Comparison of ENCODE assay signal across 1 cellular context in genomic region chr18:3029215-3029972, GRCh38.
TF ChIP-seq lines count a peak whose summit lies in the region.

No MANE protein-coding gene starts in this region.

TF ChIP-seq in K562, 482 proteins besides CTCF, POLR2A, EP300 and RAD21 (continued from another document):
- TF ChIP-seq SFPQ (IDR thresholded peaks at IDR 0.05; ENCODE audit: low read depth, low read length) (no peak), BRD4 (IDR thresholded peaks at IDR 0.05) (no peak), ZNF253 (CRISPR knock-in tag; conservative IDR thresholded peaks at IDR 0.05) (no peak), ZNF143 (CRISPR knock-in tag; IDR thresholded peaks at IDR 0.05) (no peak), SIN3A (IDR thresholded peaks at IDR 0.05; ENCODE audit: borderline replicate concordance in 2 of 2, control insufficient read depth in 1 of 2, low read depth in 2 of 2, low read length in 2 of 2) (no peak), KAT2B (IDR thresholded peaks at IDR 0.05; ENCODE audit: low read depth, low read length) (no peak), KDM2B (CRISPR knock-in tag; IDR thresholded peaks at IDR 0.05) (no peak), NELFE (IDR thresholded peaks at IDR 0.05; ENCODE audit: insufficient read depth, insufficient read length) (no peak), ATF7 (IDR thresholded peaks at IDR 0.05) (no peak), ZNF583 (CRISPR knock-in tag; IDR thresholded peaks at IDR 0.05) (no peak), POLR3G (IDR thresholded peaks at IDR 0.05; ENCODE audit: extremely low read depth, insufficient read length, insufficient replicate concordance) (no peak), ZC3H4 (CRISPR knock-in tag; IDR thresholded peaks at IDR 0.05; ENCODE audit: borderline replicate concordance) (no peak), PHF8 (IDR thresholded peaks at IDR 0.05; ENCODE audit: borderline replicate concordance, low read length) (no peak), PYGO2 (tag; IDR thresholded peaks at IDR 0.05) (0 out of 2 replicates have a peak, but pooled peaks have one; percentile 5), PHB (CRISPR knock-in tag; IDR thresholded peaks at IDR 0.05) (no peak), EGR1 (conservative IDR thresholded peaks at IDR 0.05) (peak; percentile 55), CREB1 (IDR thresholded peaks at IDR 0.05) (no peak), CREB1 (CRISPR knock-in tag; IDR thresholded peaks at IDR 0.05) (no peak), ZNF707 (CRISPR knock-in tag; conservative IDR thresholded peaks at IDR 0.05) (no peak), NR0B1 (IDR thresholded peaks at IDR 0.05; ENCODE audit: partially characterized antibody) (no peak), CTBP1 (IDR thresholded peaks at IDR 0.05; ENCODE audit: borderline replicate concordance) (peak; percentile 44; the same call in 1 of the 2 replicates), CSDE1 (IDR thresholded peaks at IDR 0.05) (no peak), ZNF766 (CRISPR knock-in tag; conservative IDR thresholded peaks at IDR 0.05) (no peak), FOXO4 (CRISPR knock-in tag; IDR thresholded peaks at IDR 0.05) (no peak), PURB (CRISPR knock-in tag; IDR thresholded peaks at IDR 0.05; ENCODE audit: low read depth) (no peak), MTF1 (CRISPR knock-in tag; IDR thresholded peaks at IDR 0.05; ENCODE audit: borderline replicate concordance) (no peak), E2F3 (CRISPR knock-in tag; IDR thresholded peaks at IDR 0.05) (no peak), CHD7 (IDR thresholded peaks at IDR 0.05; ENCODE audit: low read depth, low read length) (no peak), RBM17 (IDR thresholded peaks at IDR 0.05; ENCODE audit: borderline replicate concordance, low read depth, low read length) (no peak), XRCC5 (IDR thresholded peaks at IDR 0.05; ENCODE audit: low read depth, low read length) (no peak), SRSF1 (IDR thresholded peaks at IDR 0.05; ENCODE audit: low read depth, low read length) (no peak), MAZ (CRISPR knock-in tag; conservative IDR thresholded peaks at IDR 0.05 in 1 of 2, IDR thresholded peaks at IDR 0.05 in 1 of 2) (0 out of 4 replicates have a peak, but pooled peaks of 1 of the 2 experiments have one; percentile 28), NKRF (IDR thresholded peaks at IDR 0.05; ENCODE audit: borderline replicate concordance) (no peak)
- TF ChIP-seq, protein P1, sequence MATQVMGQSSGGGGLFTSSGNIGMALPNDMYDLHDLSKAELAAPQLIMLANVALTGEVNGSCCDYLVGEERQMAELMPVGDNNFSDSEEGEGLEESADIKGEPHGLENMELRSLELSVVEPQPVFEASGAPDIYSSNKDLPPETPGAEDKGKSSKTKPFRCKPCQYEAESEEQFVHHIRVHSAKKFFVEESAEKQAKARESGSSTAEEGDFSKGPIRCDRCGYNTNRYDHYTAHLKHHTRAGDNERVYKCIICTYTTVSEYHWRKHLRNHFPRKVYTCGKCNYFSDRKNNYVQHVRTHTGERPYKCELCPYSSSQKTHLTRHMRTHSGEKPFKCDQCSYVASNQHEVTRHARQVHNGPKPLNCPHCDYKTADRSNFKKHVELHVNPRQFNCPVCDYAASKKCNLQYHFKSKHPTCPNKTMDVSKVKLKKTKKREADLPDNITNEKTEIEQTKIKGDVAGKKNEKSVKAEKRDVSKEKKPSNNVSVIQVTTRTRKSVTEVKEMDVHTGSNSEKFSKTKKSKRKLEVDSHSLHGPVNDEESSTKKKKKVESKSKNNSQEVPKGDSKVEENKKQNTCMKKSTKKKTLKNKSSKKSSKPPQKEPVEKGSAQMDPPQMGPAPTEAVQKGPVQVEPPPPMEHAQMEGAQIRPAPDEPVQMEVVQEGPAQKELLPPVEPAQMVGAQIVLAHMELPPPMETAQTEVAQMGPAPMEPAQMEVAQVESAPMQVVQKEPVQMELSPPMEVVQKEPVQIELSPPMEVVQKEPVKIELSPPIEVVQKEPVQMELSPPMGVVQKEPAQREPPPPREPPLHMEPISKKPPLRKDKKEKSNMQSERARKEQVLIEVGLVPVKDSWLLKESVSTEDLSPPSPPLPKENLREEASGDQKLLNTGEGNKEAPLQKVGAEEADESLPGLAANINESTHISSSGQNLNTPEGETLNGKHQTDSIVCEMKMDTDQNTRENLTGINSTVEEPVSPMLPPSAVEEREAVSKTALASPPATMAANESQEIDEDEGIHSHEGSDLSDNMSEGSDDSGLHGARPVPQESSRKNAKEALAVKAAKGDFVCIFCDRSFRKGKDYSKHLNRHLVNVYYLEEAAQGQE (CRISPR knock-in tag; IDR thresholded peaks at IDR 0.05; ENCODE audit: low read depth): no peak
- TF ChIP-seq, protein P2, sequence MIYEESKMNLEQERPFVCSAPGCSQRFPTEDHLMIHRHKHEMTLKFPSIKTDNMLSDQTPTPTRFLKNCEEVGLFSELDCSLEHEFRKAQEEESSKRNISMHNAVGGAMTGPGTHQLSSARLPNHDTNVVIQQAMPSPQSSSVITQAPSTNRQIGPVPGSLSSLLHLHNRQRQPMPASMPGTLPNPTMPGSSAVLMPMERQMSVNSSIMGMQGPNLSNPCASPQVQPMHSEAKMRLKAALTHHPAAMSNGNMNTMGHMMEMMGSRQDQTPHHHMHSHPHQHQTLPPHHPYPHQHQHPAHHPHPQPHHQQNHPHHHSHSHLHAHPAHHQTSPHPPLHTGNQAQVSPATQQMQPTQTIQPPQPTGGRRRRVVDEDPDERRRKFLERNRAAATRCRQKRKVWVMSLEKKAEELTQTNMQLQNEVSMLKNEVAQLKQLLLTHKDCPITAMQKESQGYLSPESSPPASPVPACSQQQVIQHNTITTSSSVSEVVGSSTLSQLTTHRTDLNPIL (CRISPR knock-in tag; IDR thresholded peaks at IDR 0.05): no peak
